ENCODE assay signal across 1 cellular context in the genomic region with DNA sequence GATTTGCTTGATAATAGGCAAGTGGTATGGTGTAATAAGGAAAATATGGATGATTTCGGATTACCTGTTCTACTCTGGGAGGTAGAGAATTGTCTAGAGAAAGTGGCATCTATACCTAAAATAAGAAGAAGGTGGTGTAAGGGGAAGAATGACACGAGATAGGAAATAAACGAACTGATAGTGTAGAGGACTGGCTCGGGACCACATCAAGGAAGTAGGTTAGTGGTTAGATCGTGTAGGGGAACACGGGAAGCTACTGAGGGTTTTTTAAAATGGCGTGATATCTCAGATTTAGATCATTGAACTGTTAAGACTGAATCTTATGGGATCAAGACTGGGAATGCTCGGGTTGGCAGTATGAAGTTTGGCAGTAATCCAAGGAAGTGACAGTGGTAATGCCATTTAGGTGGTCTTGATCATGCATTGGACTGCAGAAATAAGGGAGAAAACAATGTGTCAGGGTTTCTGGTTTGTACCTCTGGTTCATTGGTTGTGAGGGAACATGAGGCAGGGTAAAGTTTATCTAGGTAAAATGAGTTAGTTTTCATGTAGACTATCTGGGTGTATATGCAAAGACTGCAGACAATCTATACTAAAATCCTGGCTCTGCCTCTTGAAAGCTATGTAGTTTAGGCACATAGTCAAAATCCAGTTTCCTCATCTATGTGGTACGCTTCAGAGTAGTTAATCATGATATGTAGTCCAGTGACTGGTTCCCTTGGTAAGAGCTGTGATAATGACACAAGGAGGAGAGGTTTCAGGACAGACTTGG.
TF ChIP-seq lines count a peak whose summit lies in the region.

No MANE protein-coding gene starts in this region.

TF ChIP-seq in K562, 482 proteins besides CTCF, POLR2A, EP300 and RAD21 (continued from another document):
- TF ChIP-seq, protein P1, sequence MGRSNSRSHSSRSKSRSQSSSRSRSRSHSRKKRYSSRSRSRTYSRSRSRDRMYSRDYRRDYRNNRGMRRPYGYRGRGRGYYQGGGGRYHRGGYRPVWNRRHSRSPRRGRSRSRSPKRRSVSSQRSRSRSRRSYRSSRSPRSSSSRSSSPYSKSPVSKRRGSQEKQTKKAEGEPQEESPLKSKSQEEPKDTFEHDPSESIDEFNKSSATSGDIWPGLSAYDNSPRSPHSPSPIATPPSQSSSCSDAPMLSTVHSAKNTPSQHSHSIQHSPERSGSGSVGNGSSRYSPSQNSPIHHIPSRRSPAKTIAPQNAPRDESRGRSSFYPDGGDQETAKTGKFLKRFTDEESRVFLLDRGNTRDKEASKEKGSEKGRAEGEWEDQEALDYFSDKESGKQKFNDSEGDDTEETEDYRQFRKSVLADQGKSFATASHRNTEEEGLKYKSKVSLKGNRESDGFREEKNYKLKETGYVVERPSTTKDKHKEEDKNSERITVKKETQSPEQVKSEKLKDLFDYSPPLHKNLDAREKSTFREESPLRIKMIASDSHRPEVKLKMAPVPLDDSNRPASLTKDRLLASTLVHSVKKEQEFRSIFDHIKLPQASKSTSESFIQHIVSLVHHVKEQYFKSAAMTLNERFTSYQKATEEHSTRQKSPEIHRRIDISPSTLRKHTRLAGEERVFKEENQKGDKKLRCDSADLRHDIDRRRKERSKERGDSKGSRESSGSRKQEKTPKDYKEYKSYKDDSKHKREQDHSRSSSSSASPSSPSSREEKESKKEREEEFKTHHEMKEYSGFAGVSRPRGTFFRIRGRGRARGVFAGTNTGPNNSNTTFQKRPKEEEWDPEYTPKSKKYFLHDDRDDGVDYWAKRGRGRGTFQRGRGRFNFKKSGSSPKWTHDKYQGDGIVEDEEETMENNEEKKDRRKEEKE (IDR thresholded peaks at IDR 0.05; ENCODE audit: borderline replicate concordance in 1 of 2, control insufficient read depth in 1 of 2, low read depth in 2 of 2, low read length in 1 of 2) = 0 out of 4 replicates have a peak, but pooled peaks have one; percentile 14 to 24
- TF ChIP-seq HEY1 (CRISPR knock-in tag; IDR thresholded peaks at IDR 0.05; ENCODE audit: borderline replicate concordance) (0 out of 2 replicates have a peak, but pooled peaks have one; percentile 4), MAFG (tag; conservative IDR thresholded peaks at IDR 0.05) (no peak), CCNT2 (IDR thresholded peaks at IDR 0.05; ENCODE audit: borderline replicate concordance, extremely low read depth, insufficient read length, low read depth, low read length) (no peak), NFE2L1 (tag; IDR thresholded peaks at IDR 0.05; ENCODE audit: borderline replicate concordance, low read depth) (no peak)
- TF ChIP-seq, protein P2, sequence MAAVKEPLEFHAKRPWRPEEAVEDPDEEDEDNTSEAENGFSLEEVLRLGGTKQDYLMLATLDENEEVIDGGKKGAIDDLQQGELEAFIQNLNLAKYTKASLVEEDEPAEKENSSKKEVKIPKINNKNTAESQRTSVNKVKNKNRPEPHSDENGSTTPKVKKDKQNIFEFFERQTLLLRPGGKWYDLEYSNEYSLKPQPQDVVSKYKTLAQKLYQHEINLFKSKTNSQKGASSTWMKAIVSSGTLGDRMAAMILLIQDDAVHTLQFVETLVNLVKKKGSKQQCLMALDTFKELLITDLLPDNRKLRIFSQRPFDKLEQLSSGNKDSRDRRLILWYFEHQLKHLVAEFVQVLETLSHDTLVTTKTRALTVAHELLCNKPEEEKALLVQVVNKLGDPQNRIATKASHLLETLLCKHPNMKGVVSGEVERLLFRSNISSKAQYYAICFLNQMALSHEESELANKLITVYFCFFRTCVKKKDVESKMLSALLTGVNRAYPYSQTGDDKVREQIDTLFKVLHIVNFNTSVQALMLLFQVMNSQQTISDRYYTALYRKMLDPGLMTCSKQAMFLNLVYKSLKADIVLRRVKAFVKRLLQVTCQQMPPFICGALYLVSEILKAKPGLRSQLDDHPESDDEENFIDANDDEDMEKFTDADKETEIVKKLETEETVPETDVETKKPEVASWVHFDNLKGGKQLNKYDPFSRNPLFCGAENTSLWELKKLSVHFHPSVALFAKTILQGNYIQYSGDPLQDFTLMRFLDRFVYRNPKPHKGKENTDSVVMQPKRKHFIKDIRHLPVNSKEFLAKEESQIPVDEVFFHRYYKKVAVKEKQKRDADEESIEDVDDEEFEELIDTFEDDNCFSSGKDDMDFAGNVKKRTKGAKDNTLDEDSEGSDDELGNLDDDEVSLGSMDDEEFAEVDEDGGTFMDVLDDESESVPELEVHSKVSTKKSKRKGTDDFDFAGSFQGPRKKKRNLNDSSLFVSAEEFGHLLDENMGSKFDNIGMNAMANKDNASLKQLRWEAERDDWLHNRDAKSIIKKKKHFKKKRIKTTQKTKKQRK (IDR thresholded peaks at IDR 0.05; ENCODE audit: borderline replicate concordance, low read depth, low read length) = no peak
